ENCODE assay signal across 37 cellular contexts in the genomic region with DNA sequence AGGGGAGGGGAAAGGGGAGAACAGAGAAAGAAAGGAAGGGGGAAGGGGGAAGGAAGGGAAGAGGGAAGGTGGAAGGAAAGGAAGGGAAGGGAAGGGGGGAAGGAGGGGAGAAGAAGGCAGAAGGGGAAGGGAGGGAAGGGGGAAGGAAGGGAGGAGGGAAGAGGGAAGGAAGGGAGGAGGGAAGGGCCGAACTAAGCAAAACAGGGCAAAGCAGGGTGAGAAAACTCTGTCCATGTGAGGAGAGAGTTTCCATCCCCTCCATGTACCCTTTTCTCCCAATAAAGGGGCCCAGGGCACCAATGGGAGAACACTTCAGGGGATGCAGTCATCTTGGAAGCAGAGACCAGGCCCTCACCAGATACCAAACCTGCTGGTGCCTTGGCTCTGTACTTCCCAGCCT.
DNase-seq lines count a peak whose midpoint lies in the region; ATAC-seq, FAIRE-seq and TF ChIP-seq lines count a peak whose summit lies in the region.
"Had no signal": no experiment of that assay in that cellular context is flagged by ENCODE, and none has a peak within 500 bp of the region (broad histone marks: within the 10 kb centered on the region; RNA-seq: fewer than 3 reads in every experiment).

No MANE protein-coding gene starts in this region.

- H2BK12ac ChIP-seq in mesenchymal stem cell (ENCODE audit: low read length in 2 of 2) (no peak overlapping the region), trophoblast cell (ENCODE audit: low read length) (no peak overlapping the region)

- H3K27ac Mint-ChIP-seq in endothelial cell (ENCODE audit: unreplicated experiment) = no peak overlapping the region
- no peak overlapping the region for H3K27ac Mint-ChIP-seq in effector memory CD8-positive, alpha-beta T cell
- H3K27ac Mint-ChIP-seq: B cell; CD4-positive, alpha-beta memory T cell; CD4-positive, alpha-beta T cell; CD4-positive, CD25-positive, alpha-beta regulatory T cell; CD8-positive, alpha-beta T cell had no signal

- no peak overlapping the region for H3K56ac ChIP-seq in IMR-90 (ENCODE audit: extremely low read depth, insufficient read depth, low read length)

- peaks cover 0 to 12% of the 10 kb centered on the region in 2 experiments; a peak in 2 of 5 replicates for H3K27me3 ChIP-seq in HepG2 (ENCODE audit: control insufficient read depth in 1 of 2, insufficient read depth in 2 of 2, low read length in 2 of 2)
- no peaks in the 10 kb centered on the region for H3K27me3 ChIP-seq in right lobe of liver
- no peaks in the 10 kb centered on the region for H3K27me3 ChIP-seq in IMR-90 (ENCODE audit: control insufficient read depth, insufficient read depth, low read length)
- H3K27me3 ChIP-seq in mesenchymal stem cell (ENCODE audit: control insufficient read depth in 1 of 2, insufficient read depth in 1 of 2, low read length in 2 of 2) = peaks cover 0 to 4% of the 10 kb centered on the region in 2 experiments
- no peaks in the 10 kb centered on the region for H3K27me3 ChIP-seq in trophoblast cell (ENCODE audit: insufficient read depth, low read length)
- H3K27me3 ChIP-seq in aorta (ENCODE audit: control insufficient read depth in 1 of 2, insufficient read depth in 2 of 2, low read length in 1 of 2) = peaks cover 0 to under 1% of the 10 kb centered on the region in 2 donors
- H3K27me3 ChIP-seq: BE2C; BLaER1; BLaER1 treated with 17β-estradiol and CSF1 and Interleukin-3, amounts not matched to agents 10 nM and 100 nM had no signal

- H3K9me3 ChIP-seq in HepG2 (ENCODE audit: low read length) = no peaks in the 10 kb centered on the region
- no peaks in the 10 kb centered on the region for H3K9me3 ChIP-seq in right lobe of liver
- H3K9me3 ChIP-seq in IMR-90 (ENCODE audit: control insufficient read depth, insufficient read depth, low read length) = no peaks in the 10 kb centered on the region
- no peaks in the 10 kb centered on the region for H3K9me3 ChIP-seq in mesenchymal stem cell (ENCODE audit: control insufficient read depth, low read length)
- peaks cover 2% of the 10 kb centered on the region for H3K9me3 ChIP-seq in trophoblast cell (ENCODE audit: insufficient read depth, low read depth, low read length)
- H3K9me3 ChIP-seq in aorta (ENCODE audit: control insufficient read depth, low read length) = no peaks in the 10 kb centered on the region
- H3K9me3 ChIP-seq: A549, BLaER1 had no signal

- no peak for FAIRE-seq in HepG2 (lab: Jason Lieb, UNC)
- FAIRE-seq: A204.1, A549, D721Med had no signal

- no peak for TF ChIP-seq CTCF in HepG2 (CRISPR knock-in tag; IDR thresholded peaks at IDR 0.05)
- TF ChIP-seq CTCF in right lobe of liver (IDR thresholded peaks at IDR 0.05) = no peak
- TF ChIP-seq CTCF in IMR-90 (conservative IDR thresholded peaks at IDR 0.05; ENCODE audit: low read depth, low read length) = no peak
- no peak for TF ChIP-seq CTCF in endothelial cell (IDR thresholded peaks at IDR 0.05; ENCODE audit: unreplicated experiment)

- H3K79me2 ChIP-seq in HepG2 (ENCODE audit: insufficient read depth, low read length) = no peaks in the 10 kb centered on the region
- H3K79me2 ChIP-seq in trophoblast cell (ENCODE audit: control insufficient read depth, insufficient read depth, low read length, poor library complexity) = no peaks in the 10 kb centered on the region

- H3K4me1 Mint-ChIP-seq in endothelial cell (ENCODE audit: unreplicated experiment) = peaks cover 5% of the 10 kb centered on the region
- no peaks in the 10 kb centered on the region for H3K4me1 Mint-ChIP-seq in effector memory CD8-positive, alpha-beta T cell (ENCODE audit: low read depth in 2 of 2)
- H3K4me1 Mint-ChIP-seq: B cell; CD14-positive monocyte; CD4-positive, alpha-beta memory T cell; CD4-positive, CD25-positive, alpha-beta regulatory T cell; CD8-positive, alpha-beta memory T cell had no signal

- no peak overlapping the region for H3K4me3 ChIP-seq in HepG2 (replicated peaks in 1 of 3; ENCODE audit: insufficient read depth in 1 of 3, low read depth in 2 of 3, low read length in 3 of 3)
- H3K4me3 ChIP-seq in right lobe of liver = no peak overlapping the region
- H3K4me3 ChIP-seq in IMR-90 (ENCODE audit: insufficient read depth, low read depth, low read length) = no peak overlapping the region
- H3K4me3 ChIP-seq in mesenchymal stem cell (ENCODE audit: insufficient read depth in 1 of 2, low read depth in 1 of 2, low read length in 2 of 2) = no peak overlapping the region
- peak overlapping the region; percentile 30 for H3K4me3 ChIP-seq in trophoblast cell (ENCODE audit: low read depth, low read length)
- H3K4me3 ChIP-seq in aorta (ENCODE audit: low read length in 2 of 2) = no peak overlapping the region
- H3K4me3 ChIP-seq: A549; BLaER1; BLaER1 treated with 17β-estradiol and CSF1 and Interleukin-3, amounts not matched to agents 10 nM and 100 nM had no signal

- peaks cover 6% of the 10 kb centered on the region for H3K27me3 Mint-ChIP-seq in endothelial cell (ENCODE audit: unreplicated experiment)
- H3K27me3 Mint-ChIP-seq in effector memory CD8-positive, alpha-beta T cell = peaks cover 19 to 51% of the 10 kb centered on the region in 2 donors
- H3K27me3 Mint-ChIP-seq: CD8-positive, alpha-beta memory T cell had no signal

- in situ Hi-C loops in HepG2 (cut with HindIII; ENCODE audit: extremely low pct_ligation_motif_present, low pct_unique_long_range_greater_than_20kb) = no loop called here
- in situ Hi-C loops in IMR-90 (cut with MboI; ENCODE audit: low sequenced_read_pairs) = no loop called here

- no peak for TF ChIP-seq EP300 in HepG2 (IDR thresholded peaks at IDR 0.05; ENCODE audit: low read depth in 2 of 2, low read length in 2 of 2)
- no peak for TF ChIP-seq EP300 in HepG2 (CRISPR knock-in tag; IDR thresholded peaks at IDR 0.05; ENCODE audit: borderline replicate concordance)

- peak overlapping the region; percentile 45; the same call in 1 of the 2 replicates for H3K14ac ChIP-seq in IMR-90 (replicated peaks; ENCODE audit: low read depth, low read length)
- H3K14ac ChIP-seq in mesenchymal stem cell (ENCODE audit: low read length in 2 of 2) = no peak overlapping the region
- no peak overlapping the region for H3K14ac ChIP-seq in trophoblast cell (ENCODE audit: low read length)

- CTCF ChIA-PET in HepG2 (lab: Yijun Ruan, JAX; ENCODE audit: low intra/inter-chr PET ratio, low total read pairs) (no interaction called here), IMR-90 (lab: Yijun Ruan, JAX) (interaction anchor here (0.7 kb wide), 1 partner anchor 30 kb away, joined by 3 read pairs; no protein-coding TSS in a partner anchor)

- DNase-seq in HepG2 (ENCODE audit: low spot score) = no peak
- no peak for DNase-seq in right lobe of liver
- DNase-seq in IMR-90 = no peak
- DNase-seq in mesenchymal stem cell = no peak
- DNase-seq in trophoblast cell = no peak
- DNase-seq in aorta = no peak
- DNase-seq in endothelial cell (ENCODE audit: low spot score) = no peak
- no peak for DNase-seq in effector memory CD8-positive, alpha-beta T cell
- DNase-seq: 8988T; ACHN; AML-193; BE2C; C1 segment of cervical spinal cord; Caco-2; Calu3; CD4-positive, alpha-beta memory T cell; CD4-positive, alpha-beta T cell; CD4-positive, CD25-positive, alpha-beta regulatory T cell; CD8-positive, alpha-beta memory T cell; CD8-positive, alpha-beta T cell; COR-L47; DMS 273 treated with DMSO at 0.1 percent for 48 hours; DMS153; DMS53; DMS79; DMS79 treated with DMSO at 0.1 percent for 48 hours; DND-41; EL had no signal

- H3K4me1 ChIP-seq in HepG2 (ENCODE audit: insufficient read depth, low read length) (no peaks in the 10 kb centered on the region), right lobe of liver (no peaks in the 10 kb centered on the region), IMR-90 (ENCODE audit: control insufficient read depth, insufficient read depth, low read length) (peaks cover 9% of the 10 kb centered on the region), mesenchymal stem cell (ENCODE audit: control insufficient read depth, insufficient read depth, low read depth, low read length) (no peaks in the 10 kb centered on the region), trophoblast cell (ENCODE audit: control insufficient read depth in 1 of 2, insufficient read depth in 2 of 2, low read length in 2 of 2) (peaks cover 1 to 2% of the 10 kb centered on the region in 2 experiments), aorta (ENCODE audit: control insufficient read depth in 1 of 2, insufficient read depth in 2 of 2, low read length in 2 of 2) (no peaks in the 10 kb centered on the region)
- H3K4me1 ChIP-seq: A549, BE2C, BLaER1, Caco-2 had no signal

- no peaks in the 10 kb centered on the region for H3K9me3 Mint-ChIP-seq in endothelial cell (ENCODE audit: unreplicated experiment)
- H3K9me3 Mint-ChIP-seq in effector memory CD8-positive, alpha-beta T cell = no peaks in the 10 kb centered on the region
- H3K9me3 Mint-ChIP-seq: CD4-positive, alpha-beta T cell; CD8-positive, alpha-beta T cell had no signal

- no peak overlapping the region for H3K4me3 Mint-ChIP-seq in endothelial cell (ENCODE audit: unreplicated experiment)
- no peak overlapping the region for H3K4me3 Mint-ChIP-seq in effector memory CD8-positive, alpha-beta T cell
- H3K4me3 Mint-ChIP-seq: B cell; CD14-positive monocyte; CD4-positive, alpha-beta memory T cell; CD4-positive, alpha-beta T cell; CD4-positive, CD25-positive, alpha-beta regulatory T cell; CD8-positive, alpha-beta memory T cell; CD8-positive, alpha-beta T cell had no signal

- H3K23ac ChIP-seq in IMR-90 (ENCODE audit: low read depth, low read length) (no peak overlapping the region), mesenchymal stem cell (ENCODE audit: low read length in 2 of 2) (no peak overlapping the region), trophoblast cell (ENCODE audit: low read length) (no peak overlapping the region)

- dilution Hi-C loops in IMR-90 (cut with HindIII; ENCODE audit: low sequenced_read_pairs, unreplicated experiment) = no loop called here

- 0 out of 2 replicates have a peak overlapping the region, but pooled peaks have one; percentile 53 for H2BK20ac ChIP-seq in IMR-90 (ENCODE audit: low read depth, low read length)

- peaks cover 5% of the 10 kb centered on the region for H3K9me1 ChIP-seq in IMR-90 (ENCODE audit: insufficient read depth, low read length)

- H2BK120ac ChIP-seq in IMR-90 (ENCODE audit: low read depth, low read length) (peak overlapping the region; percentile 98), mesenchymal stem cell (ENCODE audit: low read depth, low read length) (peak overlapping the region; percentile 12), trophoblast cell (ENCODE audit: insufficient read depth, low read length, poor library complexity) (no peak overlapping the region)

- 0% methylated on average over 1 of the region's 1 CpG for WGBS in HepG2 (ENCODE audit: low lambda C conversion rate)
- 25% methylated on average over 1 of the region's 1 CpG for WGBS in right lobe of liver (ENCODE audit: insufficient coverage, low coverage, low lambda C conversion rate, missing lambda C conversion rate)
- no CpG with 5 or more reads among the region's 1 CpG for WGBS in IMR-90 (ENCODE audit: extremely low coverage in 2 of 2, insufficient read length in 1 of 2), 2 experiments
- no CpG with 5 or more reads among the region's 1 CpG for WGBS in mesenchymal stem cell
- no CpG with 5 or more reads among the region's 1 CpG for WGBS in trophoblast cell (ENCODE audit: extremely low coverage, insufficient coverage, insufficient read length)
- WGBS in aorta, 2 donors = 82 to 87% methylated on average over 1 of the region's 1 CpG

- H4K5ac ChIP-seq in IMR-90 (ENCODE audit: low read depth, low read length) = 0 out of 2 replicates have a peak overlapping the region, but pooled peaks have one; percentile 74

- peak overlapping the region; percentile 61; the same call in 1 of the 2 replicates for H3K18ac ChIP-seq in IMR-90 (ENCODE audit: low read depth, low read length)
- no peak overlapping the region for H3K18ac ChIP-seq in mesenchymal stem cell (ENCODE audit: low read depth in 1 of 2, low read length in 2 of 2)
- H3K18ac ChIP-seq in trophoblast cell (ENCODE audit: low read length) = no peak overlapping the region

- no TSS peak for BruUV-seq in HepG2 (replicated peaks; lab: Mats Ljungman, UMichigan)
- no TSS peak for BruUV-seq in IMR-90 (replicated peaks; lab: Mats Ljungman, UMichigan)

- no peak overlapping the region for H2AK9ac ChIP-seq in IMR-90 (replicated peaks; ENCODE audit: low read depth, low read length, poor library complexity)

- no peak for TF ChIP-seq RAD21 in HepG2 (CRISPR knock-in tag; IDR thresholded peaks at IDR 0.05)
- no peak for TF ChIP-seq RAD21 in IMR-90 (IDR thresholded peaks at IDR 0.05; ENCODE audit: low read length)

- H2BK15ac ChIP-seq in IMR-90 (ENCODE audit: low read depth, low read length) (peak overlapping the region; percentile 87; the same call in 2 of the 3 replicates), mesenchymal stem cell (ENCODE audit: low read depth, poor library complexity, severe bottlenecking) (peak overlapping the region; percentile 55)

- H3K36me3 ChIP-seq in HepG2 (replicated peaks in 1 of 2; ENCODE audit: control insufficient read depth in 1 of 2, insufficient read depth in 2 of 2, low read length in 2 of 2) (no peaks in the 10 kb centered on the region), right lobe of liver (no peaks in the 10 kb centered on the region), IMR-90 (ENCODE audit: control insufficient read depth, insufficient read depth, low read length) (no peaks in the 10 kb centered on the region), mesenchymal stem cell (ENCODE audit: control insufficient read depth in 1 of 2, insufficient read depth in 2 of 2, low read depth in 1 of 2, low read length in 2 of 2) (no peaks in the 10 kb centered on the region), trophoblast cell (ENCODE audit: control insufficient read depth in 1 of 2, insufficient read depth in 2 of 2, low read length in 2 of 2) (no peaks in the 10 kb centered on the region), aorta (ENCODE audit: control insufficient read depth in 1 of 2, insufficient read depth in 2 of 2, low read length in 1 of 2) (no peaks in the 10 kb centered on the region)
- H3K36me3 ChIP-seq: BE2C; BLaER1; BLaER1 treated with 17β-estradiol and CSF1 and Interleukin-3, amounts not matched to agents 10 nM and 100 nM had no signal

- H3K27ac ChIP-seq in HepG2 (ENCODE audit: extremely low read length, insufficient read depth, low read length) = no peak overlapping the region
- H3K27ac ChIP-seq in right lobe of liver = no peak overlapping the region
- H3K27ac ChIP-seq in IMR-90 (ENCODE audit: insufficient read depth, low read length) = no peak overlapping the region
- no peak overlapping the region for H3K27ac ChIP-seq in mesenchymal stem cell (ENCODE audit: low read length, poor library complexity, severe bottlenecking)
- no peak overlapping the region for H3K27ac ChIP-seq in trophoblast cell (ENCODE audit: low read depth, low read length)
- H3K27ac ChIP-seq in aorta (ENCODE audit: low read depth in 1 of 2, low read length in 2 of 2) = no peak overlapping the region
- H3K27ac ChIP-seq: 22Rv1; A549; BLaER1; BLaER1 treated with 17β-estradiol and CSF1 and Interleukin-3, amounts not matched to agents 10 nM and 100 nM; C4-2B had no signal

- H4K20me1 ChIP-seq in HepG2 (ENCODE audit: insufficient read depth, low read length) = no peaks in the 10 kb centered on the region
- no peaks in the 10 kb centered on the region for H4K20me1 ChIP-seq in IMR-90 (ENCODE audit: insufficient read depth, low read length)
- H4K20me1 ChIP-seq: BLaER1; BLaER1 treated with 17β-estradiol and CSF1 and Interleukin-3, amounts not matched to agents 10 nM and 100 nM had no signal

- H2AFZ ChIP-seq in HepG2 (ENCODE audit: low read length) = no peak overlapping the region
- H2AFZ ChIP-seq in IMR-90 (replicated peaks; ENCODE audit: low read length, poor library complexity) = peak overlapping the region; percentile 38
- H2AFZ ChIP-seq in mesenchymal stem cell (ENCODE audit: low read depth, low read length) = no peak overlapping the region
- H2AFZ ChIP-seq in trophoblast cell (ENCODE audit: insufficient read depth, low read length, poor library complexity) = no peak overlapping the region

- H3K4me2 ChIP-seq in HepG2 (ENCODE audit: low read depth, low read length) (no peak overlapping the region), IMR-90 (ENCODE audit: low read depth, low read length) (no peak overlapping the region), mesenchymal stem cell (ENCODE audit: low read length, poor library complexity, severe bottlenecking) (no peak overlapping the region), trophoblast cell (ENCODE audit: low read length) (no peak overlapping the region)
- H3K4me2 ChIP-seq: A549; BLaER1; BLaER1 treated with 17β-estradiol and CSF1 and Interleukin-3, amounts not matched to agents 10 nM and 100 nM had no signal

- H3K79me1 ChIP-seq in IMR-90 (ENCODE audit: low read depth in 1 of 2, low read length in 2 of 2) (no peaks in the 10 kb centered on the region), mesenchymal stem cell (replicated peaks; ENCODE audit: low read length, poor library complexity, severe bottlenecking) (no peaks in the 10 kb centered on the region), trophoblast cell (ENCODE audit: low read length) (no peaks in the 10 kb centered on the region)

- H4K8ac ChIP-seq in IMR-90 (ENCODE audit: low read depth in 2 of 2, low read length in 2 of 2) = peak overlapping the region in 1 of 2 experiments; percentile 9; a peak in 2 of 4 replicates
- H4K8ac ChIP-seq in mesenchymal stem cell (ENCODE audit: low read length) = no peak overlapping the region
- no peak overlapping the region for H4K8ac ChIP-seq in trophoblast cell (ENCODE audit: low read depth, low read length)

- intact Hi-C loops in HepG2 (cut with micrococcal nuclease; ENCODE audit: unreplicated experiment) = no loop called here
- intact Hi-C loops in right lobe of liver (cut with DNase I) = no loop called here
- intact Hi-C loops in IMR-90 (cut with micrococcal nuclease) = no loop called here
- intact Hi-C loops in aorta (cut with DNase I) = no loop called here

- H2AK5ac ChIP-seq in IMR-90 (ENCODE audit: low read depth, low read length) (peak overlapping the region; percentile 80), mesenchymal stem cell (ENCODE audit: low read length, severe bottlenecking) (no peak overlapping the region), trophoblast cell (ENCODE audit: low read length) (no peak overlapping the region)

- H2BK5ac ChIP-seq in IMR-90 (ENCODE audit: low read depth, low read length, poor library complexity, severe bottlenecking) (no peak overlapping the region), mesenchymal stem cell (ENCODE audit: low read depth, low read length, poor library complexity, severe bottlenecking) (no peak overlapping the region), trophoblast cell (ENCODE audit: low read depth, low read length, poor library complexity) (no peak overlapping the region)

- H4K91ac ChIP-seq in IMR-90 (ENCODE audit: insufficient read depth, low read depth, low read length) = peak overlapping the region; percentile 43; the same call in 1 of the 2 replicates
- H4K91ac ChIP-seq in mesenchymal stem cell (ENCODE audit: low read length) = no peak overlapping the region
- H4K91ac ChIP-seq in trophoblast cell (ENCODE audit: low read depth, low read length) = no peak overlapping the region

- H3K4ac ChIP-seq in IMR-90 (ENCODE audit: low read depth, low read length) = peak overlapping the region; percentile 64
- H3K4ac ChIP-seq in mesenchymal stem cell (ENCODE audit: low read depth in 1 of 2, low read length in 2 of 2) = no peak overlapping the region
- H3K4ac ChIP-seq in trophoblast cell (ENCODE audit: low read depth, low read length) = no peak overlapping the region

- POLR2A ChIA-PET in HepG2 (lab: Yijun Ruan, JAX) = no interaction called here
- POLR2A ChIA-PET in IMR-90 (lab: Charles Lee; ENCODE audit: unreplicated experiment) = no interaction called here

- H4K12ac ChIP-seq in trophoblast cell (ENCODE audit: low read depth, low read length) = no peak overlapping the region

- no peaks in the 10 kb centered on the region for H3K36me3 Mint-ChIP-seq in endothelial cell (ENCODE audit: low read depth, unreplicated experiment)
- no peaks in the 10 kb centered on the region for H3K36me3 Mint-ChIP-seq in effector memory CD8-positive, alpha-beta T cell (ENCODE audit: insufficient read depth)
- H3K36me3 Mint-ChIP-seq: CD14-positive monocyte; CD4-positive, alpha-beta memory T cell; CD4-positive, CD25-positive, alpha-beta regulatory T cell; CD8-positive, alpha-beta T cell had no signal

- H3K9ac ChIP-seq in HepG2 (ENCODE audit: insufficient read depth, low read depth, low read length) (no peak overlapping the region), IMR-90 (ENCODE audit: low read depth, low read length) (no peak overlapping the region), mesenchymal stem cell (ENCODE audit: low read length) (no peak overlapping the region), trophoblast cell (ENCODE audit: low read length) (no peak overlapping the region)
- H3K9ac ChIP-seq: BLaER1; BLaER1 treated with 17β-estradiol and CSF1 and Interleukin-3, amounts not matched to agents 10 nM and 100 nM had no signal

- TF ChIP-seq POLR2A in HepG2 (IDR thresholded peaks at IDR 0.05; ENCODE audit: insufficient read depth in 1 of 2, low read depth in 2 of 2, low read length in 2 of 2) (no peak), right lobe of liver (IDR thresholded peaks at IDR 0.05) (no peak), IMR-90 (IDR thresholded peaks at IDR 0.05; ENCODE audit: low read depth, low read length) (no peak)

- ATAC-seq in HepG2 = no peak
- no peak for ATAC-seq in right lobe of liver
- no peak for ATAC-seq in IMR-90 (ENCODE audit: low read depth)
- ATAC-seq in aorta (ENCODE audit: low FRiP score) = no peak
- ATAC-seq in effector memory CD8-positive, alpha-beta T cell (replicated peaks) = no peak
- ATAC-seq: A549; CD8-positive, alpha-beta T cell had no signal
